Comparison of ENCODE assay signal across 8 cellular contexts in the genomic region with DNA sequence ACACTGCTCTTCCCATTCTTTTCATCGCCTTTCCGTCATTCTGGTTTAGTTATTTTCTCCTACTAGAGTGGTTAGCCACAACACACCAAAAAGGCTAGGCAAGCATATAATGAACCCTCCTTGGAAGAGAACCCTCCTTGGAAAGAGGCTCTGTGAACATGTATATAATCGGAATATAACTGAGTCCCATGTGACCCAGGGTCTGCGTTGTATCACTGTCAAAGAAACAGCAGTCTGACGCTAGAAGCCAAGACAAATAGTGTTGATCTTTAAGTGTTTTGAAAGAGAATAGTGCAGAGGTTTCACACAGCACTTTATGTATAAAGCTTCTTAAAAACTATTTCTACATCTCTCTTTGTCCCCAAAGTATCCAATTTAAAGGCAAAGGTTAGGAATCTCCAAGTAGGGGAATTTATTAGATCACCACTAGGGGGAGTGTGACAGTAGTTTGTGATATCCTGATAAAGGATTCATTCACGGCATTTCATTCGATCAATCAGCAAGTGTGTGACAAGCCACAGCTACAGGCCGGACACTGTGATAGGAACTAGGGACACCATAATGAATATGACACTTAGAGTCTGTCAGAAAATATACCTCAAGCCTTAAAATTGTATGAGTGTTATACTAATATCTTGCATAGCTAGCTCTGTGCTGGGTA.
A peak's percentile ranks its signal among the peaks of the same experiment; 100 is the strongest.
DNase-seq lines count a peak whose midpoint lies in the region; ATAC-seq, FAIRE-seq and TF ChIP-seq lines count a peak whose summit lies in the region.

No MANE protein-coding gene starts in this region.

- peak; percentile 65 for FAIRE-seq in H1 (lab: Jason Lieb, UNC)

- H3K9me3 ChIP-seq in NT2/D1 (ENCODE audit: insufficient read depth, low read length) = no peaks in the 10 kb centered on the region
- H3K9me3 ChIP-seq in H1 (ENCODE audit: insufficient read depth in 2 of 2, low read depth in 1 of 2, low read length in 1 of 2) = no peaks in the 10 kb centered on the region
- H3K9me3 ChIP-seq in muscle layer of colon (ENCODE audit: low read length) = no peaks in the 10 kb centered on the region

- intact Hi-C loops in activated CD8-positive, alpha-beta T cell treated with anti-CD3 and anti-CD28 coated beads for 36 hours (cut with micrococcal nuclease) = loop anchor here (5.0 kb wide), 1 partner anchor 1116 kb away; a partner anchor contains a TSS

- no peak overlapping the region for H3K4me3 Mint-ChIP-seq in activated CD8-positive, alpha-beta T cell treated with anti-CD3 and anti-CD28 coated beads for 36 hours
- no peak overlapping the region for H3K4me3 Mint-ChIP-seq in activated CD8-positive, alpha-beta T cell treated with anti-CD3 and anti-CD28 coated beads, Interleukin-2, amount 10 ng/mL, durations not matched to agents 7 days and 5 days

- H3K9me3 Mint-ChIP-seq in activated CD8-positive, alpha-beta T cell treated with anti-CD3 and anti-CD28 coated beads for 36 hours = no peaks in the 10 kb centered on the region
- no peaks in the 10 kb centered on the region for H3K9me3 Mint-ChIP-seq in activated CD8-positive, alpha-beta T cell treated with anti-CD3 and anti-CD28 coated beads, Interleukin-2, amount 10 ng/mL, durations not matched to agents 7 days and 5 days (ENCODE audit: insufficient read depth)

- H3K4me1 ChIP-seq in NT2/D1 (ENCODE audit: insufficient read depth, insufficient read length) (no peaks in the 10 kb centered on the region), H1 (replicated peaks in 1 of 4; ENCODE audit: control insufficient read depth in 3 of 4, insufficient read depth in 4 of 4, low read length in 3 of 4) (no peaks in the 10 kb centered on the region), muscle layer of colon (ENCODE audit: insufficient read depth, low read length) (peaks cover 13% of the 10 kb centered on the region)

- POLR2A ChIA-PET in activated CD8-positive, alpha-beta T cell treated with anti-CD3 and anti-CD28 coated beads for 36 hours (lab: Charles Lee) = interaction anchor here (0.5 kb wide), 1 partner anchor 187 kb away, joined by 3 read pairs; no protein-coding TSS in a partner anchor
- POLR2A ChIA-PET in activated CD8-positive, alpha-beta T cell treated with anti-CD3 and anti-CD28 coated beads, Interleukin-2, amount 10 ng/mL, durations not matched to agents 7 days and 5 days (lab: Charles Lee) = no interaction called here
- POLR2A ChIA-PET in H1 (lab: Charles Lee; ENCODE audit: partially characterized antibody) = no interaction called here

- H3K9ac ChIP-seq in NT2/D1 (ENCODE audit: insufficient read length, low read depth) (no peak overlapping the region), H1 (replicated peaks in 1 of 4; ENCODE audit: extremely low read depth in 1 of 4, low read depth in 3 of 4, low read length in 3 of 4) (no peak overlapping the region), muscle layer of colon (ENCODE audit: low read length) (no peak overlapping the region)

- no peak overlapping the region for H4K8ac ChIP-seq in H1 (ENCODE audit: extremely low read depth, insufficient read depth, low read length)

- H2BK120ac ChIP-seq in H1 (replicated peaks; ENCODE audit: low read depth, low read length) = no peak overlapping the region

- peak overlapping the region; percentile 6; the same call in 1 of the 2 replicates for H2AFZ ChIP-seq in H1 (ENCODE audit: low read length)

- TF ChIP-seq RAD21 in H1 (IDR thresholded peaks at IDR 0.05 in 1 of 2, conservative IDR thresholded peaks at IDR 0.05 in 1 of 2; ENCODE audit: low read depth in 2 of 2, low read length in 2 of 2) = peak; percentile 61

- no peak overlapping the region for H2BK12ac ChIP-seq in H1 (ENCODE audit: low read depth, low read length)

- H3K18ac ChIP-seq in H1 (ENCODE audit: extremely low read depth, low read length) = no peak overlapping the region

- no peak overlapping the region for H2BK15ac ChIP-seq in H1 (ENCODE audit: low read length)

- peak; percentile 71 for TF ChIP-seq CTCF in activated CD8-positive, alpha-beta T cell treated with anti-CD3 and anti-CD28 coated beads for 36 hours (IDR thresholded peaks at IDR 0.05)
- peak in 2 of 3 experiments; percentile 32 to 65; a peak in 2 of 4 replicates for TF ChIP-seq CTCF in H1 (IDR thresholded peaks at IDR 0.05; ENCODE audit: control extremely low read depth in 1 of 3, insufficient read depth in 1 of 3, low read depth in 1 of 3, low read length in 3 of 3)

- H3K4me2 ChIP-seq in H1 (ENCODE audit: insufficient read depth in 1 of 2, low read depth in 2 of 2, low read length in 2 of 2) = no peak overlapping the region

- no peak overlapping the region for H3K4me3 ChIP-seq in NT2/D1 (ENCODE audit: insufficient read length, low read depth)
- no peak overlapping the region for H3K4me3 ChIP-seq in H1 (ENCODE audit: extremely low read depth in 1 of 4, insufficient read depth in 2 of 4, low read depth in 3 of 4, low read length in 4 of 4)
- H3K4me3 ChIP-seq in muscle layer of colon (ENCODE audit: low read depth in 1 of 2, low read length in 2 of 2) = peak overlapping the region in 1 of 2 donors; percentile 16

- DNase-seq in activated CD8-positive, alpha-beta T cell treated with anti-CD3 and anti-CD28 coated beads for 36 hours = no peak
- no peak for DNase-seq in activated CD8-positive, alpha-beta T cell treated with anti-CD3 and anti-CD28 coated beads, Interleukin-2, amount 10 ng/mL, durations not matched to agents 7 days and 5 days
- DNase-seq in NT2/D1 (ENCODE audit: low read depth, low spot score) (peak; percentile 20), H1 (ENCODE audit: low read depth in 1 of 2, low spot score in 2 of 2) (no peak), NCI-H128 (lab: John Stamatoyannopoulos, UW; ENCODE audit: unreplicated experiment) (no peak)
- DNase-seq in activated CD8-positive, alpha-beta memory T cell treated with anti-CD3 and anti-CD28 coated beads, Interleukin-2, amount 50 U/mL, for 4 hours = no peak

- no peaks in the 10 kb centered on the region for H3K79me1 ChIP-seq in H1 (ENCODE audit: low read depth, low read length)

- no peak overlapping the region for H4K5ac ChIP-seq in H1 (ENCODE audit: insufficient read length, low read depth, low read length)

- no peaks in the 10 kb centered on the region for H3K36me3 Mint-ChIP-seq in activated CD8-positive, alpha-beta T cell treated with anti-CD3 and anti-CD28 coated beads for 36 hours (ENCODE audit: low read depth)
- no peaks in the 10 kb centered on the region for H3K36me3 Mint-ChIP-seq in activated CD8-positive, alpha-beta T cell treated with anti-CD3 and anti-CD28 coated beads, Interleukin-2, amount 10 ng/mL, durations not matched to agents 7 days and 5 days (ENCODE audit: low read depth)

- no peak for TF ChIP-seq EP300 in H1 (IDR thresholded peaks at IDR 0.05; ENCODE audit: borderline replicate concordance in 1 of 2, low read depth in 2 of 2, low read length in 2 of 2)

- no peak overlapping the region for H2BK5ac ChIP-seq in H1 (ENCODE audit: low read depth, low read length)

- H3K56ac ChIP-seq in H1 (replicated peaks; ENCODE audit: insufficient read length, low read depth, low read length) = no peak overlapping the region

- H4K20me1 ChIP-seq in H1 (replicated peaks in 1 of 2; ENCODE audit: control insufficient read depth in 1 of 2, insufficient read depth in 2 of 2, low read length in 2 of 2) = no peaks in the 10 kb centered on the region

- H3K27me3 Mint-ChIP-seq in activated CD8-positive, alpha-beta T cell treated with anti-CD3 and anti-CD28 coated beads for 36 hours = peaks cover 7% of the 10 kb centered on the region
- no peaks in the 10 kb centered on the region for H3K27me3 Mint-ChIP-seq in activated CD8-positive, alpha-beta T cell treated with anti-CD3 and anti-CD28 coated beads, Interleukin-2, amount 10 ng/mL, durations not matched to agents 7 days and 5 days (ENCODE audit: low read depth)

- no peak overlapping the region for H3K23ac ChIP-seq in H1 (ENCODE audit: insufficient read length)

- H3K23me2 ChIP-seq in H1 (ENCODE audit: low read depth, low read length) = no peaks in the 10 kb centered on the region

- H3K27ac ChIP-seq in H1 (ENCODE audit: low read depth, low read length) = no peak overlapping the region
- H3K27ac ChIP-seq in muscle layer of colon (ENCODE audit: low read depth, low read length) = peak overlapping the region; percentile 39

- no peak for TF ChIP-seq POLR2A in H1 (IDR thresholded peaks at IDR 0.05; ENCODE audit: control extremely low read depth in 1 of 2, low read depth in 2 of 2, low read length in 2 of 2)

- H3K27ac Mint-ChIP-seq in activated CD8-positive, alpha-beta T cell treated with anti-CD3 and anti-CD28 coated beads for 36 hours = no peak overlapping the region
- no peak overlapping the region for H3K27ac Mint-ChIP-seq in activated CD8-positive, alpha-beta T cell treated with anti-CD3 and anti-CD28 coated beads, Interleukin-2, amount 10 ng/mL, durations not matched to agents 7 days and 5 days

- 79% methylated on average over 8 of the region's 8 CpGs; no CpG with 5 or more reads in 1 of the 2 experiments for WGBS in H1 (ENCODE audit: extremely low coverage in 1 of 2, insufficient coverage in 1 of 2, insufficient read length in 1 of 2, insufficient replicate concordance in 2 of 2, low coverage in 1 of 2, low lambda C conversion rate in 2 of 2, missing lambda C conversion rate in 1 of 2), 2 experiments

- no peak overlapping the region for H2AK5ac ChIP-seq in H1 (ENCODE audit: low read depth, low read length)

- H2BK20ac ChIP-seq in H1 (ENCODE audit: low read length) = no peak overlapping the region

- H4K91ac ChIP-seq in H1 (replicated peaks; ENCODE audit: insufficient read length, low read length) = no peak overlapping the region

- no peak for ATAC-seq in activated CD8-positive, alpha-beta T cell treated with anti-CD3 and anti-CD28 coated beads for 36 hours
- ATAC-seq in activated CD8-positive, alpha-beta T cell treated with anti-CD3 and anti-CD28 coated beads, Interleukin-2, amount 10 ng/mL, durations not matched to agents 7 days and 5 days = no peak
- peak; percentile 68 for ATAC-seq in HG02938 (IDR thresholded peaks at IDR 0.05; ENCODE audit: unreplicated experiment)

- H3K14ac ChIP-seq in H1 (ENCODE audit: insufficient read length) = no peak overlapping the region

- H3K4ac ChIP-seq in H1 (replicated peaks; ENCODE audit: insufficient read length, low read depth, low read length) = no peak overlapping the region

- no peaks in the 10 kb centered on the region for H3K4me1 Mint-ChIP-seq in activated CD8-positive, alpha-beta T cell treated with anti-CD3 and anti-CD28 coated beads for 36 hours (ENCODE audit: low read depth)
- H3K4me1 Mint-ChIP-seq in activated CD8-positive, alpha-beta T cell treated with anti-CD3 and anti-CD28 coated beads, Interleukin-2, amount 10 ng/mL, durations not matched to agents 7 days and 5 days (ENCODE audit: low read depth) = no peaks in the 10 kb centered on the region

- H3K36me3 ChIP-seq in NT2/D1 (ENCODE audit: insufficient read depth, insufficient read length, low read length) = no peaks in the 10 kb centered on the region
- H3K36me3 ChIP-seq in H1 (ENCODE audit: control insufficient read depth in 2 of 4, insufficient read depth in 4 of 4, low read length in 3 of 4) = no peaks in the 10 kb centered on the region
- H3K36me3 ChIP-seq in muscle layer of colon (ENCODE audit: insufficient read depth, low read length) = no peaks in the 10 kb centered on the region

- CTCF ChIA-PET in activated CD8-positive, alpha-beta T cell treated with anti-CD3 and anti-CD28 coated beads for 36 hours (lab: Charles Lee) = interaction anchor here (0.8 to 4.9 kb wide), 21 partner anchors 8 to 1118 kb away, joined by 3 to 40 read pairs (median 4); a partner anchor contains a TSS
- CTCF ChIA-PET in activated CD8-positive, alpha-beta T cell treated with anti-CD3 and anti-CD28 coated beads, Interleukin-2, amount 10 ng/mL, durations not matched to agents 7 days and 5 days (lab: Charles Lee) = interaction anchor here (0.6 to 2.6 kb wide), 11 partner anchors 14 to 1118 kb away, joined by 3 to 31 read pairs (median 3); a partner anchor contains a TSS
- CTCF ChIA-PET in H1 (lab: Charles Lee; ENCODE audit: partially characterized antibody) = interaction anchor here (0.5 to 4.6 kb wide), 59 partner anchors 8 to 1412 kb away, joined by 3 to 24 read pairs (median 4); no protein-coding TSS in a partner anchor

- H3K27me3 ChIP-seq in NT2/D1 (ENCODE audit: insufficient read depth, insufficient read length) = no peaks in the 10 kb centered on the region
- H3K27me3 ChIP-seq in H1 (replicated peaks in 1 of 4; ENCODE audit: control insufficient read depth in 3 of 4, extremely low read depth in 1 of 4, insufficient read depth in 3 of 4, low read length in 3 of 4) = no peaks in the 10 kb centered on the region
- H3K27me3 ChIP-seq in muscle layer of colon (ENCODE audit: control insufficient read depth in 1 of 2, insufficient read depth in 2 of 2, low read length in 2 of 2) = no peaks in the 10 kb centered on the region

- no peaks in the 10 kb centered on the region for H3K79me2 ChIP-seq in H1 (ENCODE audit: control insufficient read depth in 1 of 2, insufficient read depth in 2 of 2, low read length in 2 of 2)
